ENCODE assay signal across 35 cellular contexts in the genomic region with DNA sequence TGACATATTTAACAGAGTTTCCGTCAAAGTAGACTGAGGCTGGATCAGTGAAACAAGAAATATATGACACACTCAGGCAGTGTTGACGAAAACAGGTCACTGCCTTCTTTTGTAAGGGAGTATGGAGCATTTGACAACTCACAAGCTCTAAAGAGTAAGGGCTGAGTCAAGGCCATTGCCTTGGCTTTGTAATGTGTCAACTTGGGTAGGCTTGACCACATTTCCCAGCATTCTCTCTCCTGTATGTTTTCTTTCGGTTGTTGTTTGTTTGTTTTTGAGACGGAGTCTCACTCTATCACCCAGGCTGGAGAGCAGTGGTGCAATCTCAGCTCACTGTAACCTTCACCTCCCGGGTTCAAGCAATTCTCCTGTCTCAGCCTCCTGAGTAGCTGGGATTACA.
"Had no signal": no experiment of that assay in that cellular context is flagged by ENCODE, and none has a peak within 500 bp of the region (broad histone marks: within the 10 kb centered on the region; RNA-seq: fewer than 3 reads in every experiment).

No MANE protein-coding gene starts in this region.

- H3K36me3 ChIP-seq: adrenal gland, cardiac muscle cell, WERI-Rb-1 had no signal

- DNase-seq: activated CD4-positive, alpha-beta memory T cell treated with anti-CD3 and anti-CD28 coated beads, Interleukin-2, amount 10 ng/mL, durations not matched to agents 7 days and 5 days; activated CD4-positive, alpha-beta T cell treated with anti-CD3 and anti-CD28 coated beads for 1 hour; activated CD4-positive, alpha-beta T cell treated with anti-CD3 and anti-CD28 coated beads for 36 hours; activated CD4-positive, alpha-beta T cell treated with anti-CD3 and anti-CD28 coated beads for 48 hours; activated CD4-positive, alpha-beta T cell treated with anti-CD3 and anti-CD28 coated beads, Interleukin-2, amount 10 ng/mL, durations not matched to agents 7 days and 5 days; activated CD4-positive, alpha-beta T cell treated with anti-CD3 and anti-CD28 coated beads, Interleukin-2, amount 50 U/mL, for 48 hours; activated CD8-positive, alpha-beta memory T cell treated with anti-CD3 and anti-CD28 coated beads for 24 hours; activated CD8-positive, alpha-beta memory T cell treated with anti-CD3 and anti-CD28 coated beads, Interleukin-2, amount 10 ng/mL, durations not matched to agents 7 days and 5 days; activated CD8-positive, alpha-beta memory T cell treated with anti-CD3 and anti-CD28 coated beads, Interleukin-2, amount 50 U/mL, for 48 hours; activated CD8-positive, alpha-beta T cell treated with anti-CD3 and anti-CD28 coated beads, Interleukin-2, amount 10 ng/mL, durations not matched to agents 7 days and 5 days; activated effector memory CD4-positive, alpha-beta T cell treated with anti-CD3 and anti-CD28 coated beads, Interleukin-2, amount 50 U/mL, for 16 hours; activated gamma-delta T cell treated with Interleukin-2 at 50 U/mL for 16 hours; activated naive CD4-positive, alpha-beta T cell treated with anti-CD3 and anti-CD28 coated beads, Interleukin-2, amount 50 U/mL, for 16 hours; activated naive CD8-positive, alpha-beta T cell treated with anti-CD3 and anti-CD28 coated beads for 36 hours; activated T-cell treated with anti-CD3 and anti-CD28 coated beads, Interleukin-2, amount 50 U/mL, for 24 hours; activated T-cell treated with anti-CD3 and anti-CD28 coated beads, Interleukin-2, amount 50 U/mL, for 48 hours; amniotic stem cell; aorta; cerebellar nuclear complex; T-helper 1 cell; T-helper 2 cell; T-helper 9 cell had no signal

- ATAC-seq: activated CD4-positive, alpha-beta T cell treated with anti-CD3 and anti-CD28 coated beads for 36 hours; activated CD4-positive, CD25-positive, alpha-beta regulatory T cell treated with anti-CD3 and anti-CD28 coated beads, Interleukin-2, amount 50 U/mL, for 24 hours; activated CD8-positive, alpha-beta memory T cell treated with anti-CD3 and anti-CD28 coated beads, Interleukin-2, amount 10 ng/mL, durations not matched to agents 7 days and 5 days; activated CD8-positive, alpha-beta T cell treated with anti-CD3 and anti-CD28 coated beads, Interleukin-2, amount 10 ng/mL, durations not matched to agents 7 days and 5 days had no signal

- H3K4me1 ChIP-seq: adrenal gland had no signal

- H3K9me3 Mint-ChIP-seq: activated CD4-positive, alpha-beta memory T cell treated with anti-CD3 and anti-CD28 coated beads, Interleukin-2, amount 10 ng/mL, durations not matched to agents 7 days and 5 days; activated CD4-positive, alpha-beta T cell treated with anti-CD3 and anti-CD28 coated beads, Interleukin-2, amount 10 ng/mL, durations not matched to agents 7 days and 5 days; activated naive CD4-positive, alpha-beta T cell treated with anti-CD3 and anti-CD28 coated beads for 36 hours; activated naive CD4-positive, alpha-beta T cell treated with anti-CD3 and anti-CD28 coated beads, Interleukin-2, amount 50 U/mL, for 72 hours; activated naive CD8-positive, alpha-beta T cell treated with anti-CD3 and anti-CD28 coated beads for 36 hours; activated T-cell treated with anti-CD3 and anti-CD28 coated beads, Interleukin-2, amount 50 U/mL, for 24 hours; brain; central memory CD8-positive, alpha-beta T cell; T-helper 1 cell treated with Interleukin-12 subunit alpha and Interleukin-12 subunit beta and Interleukin-4 antibody, amounts not matched to agents 30 μg/mL and 1 μg/mL, for 36 hours; T-helper 2 cell treated with Interferon-gamma antibody and Interleukin-4, amounts not matched to agents 5 μg/mL and 100 μg/mL, for 36 hours; WTC11 had no signal

- H3K9me3 ChIP-seq: adrenal gland had no signal

- H3K4me1 Mint-ChIP-seq: activated CD4-positive, alpha-beta memory T cell treated with anti-CD3 and anti-CD28 coated beads, Interleukin-2, amount 10 ng/mL, durations not matched to agents 7 days and 5 days; activated CD4-positive, alpha-beta T cell treated with anti-CD3 and anti-CD28 coated beads for 36 hours; activated CD4-positive, alpha-beta T cell treated with anti-CD3 and anti-CD28 coated beads, Interleukin-2, amount 10 ng/mL, durations not matched to agents 7 days and 5 days; activated CD8-positive, alpha-beta memory T cell treated with anti-CD3 and anti-CD28 coated beads, Interleukin-2, amount 10 ng/mL, durations not matched to agents 7 days and 5 days; central memory CD8-positive, alpha-beta T cell; WTC11 had no signal

- H3K4me3 ChIP-seq: adrenal gland, cardiac muscle cell had no signal

- H3K27me3 ChIP-seq: adrenal gland, cardiac muscle cell had no signal

- FAIRE-seq: bronchial epithelial cell, TTC549 had no signal

- H3K27me3 Mint-ChIP-seq: activated CD4-positive, alpha-beta memory T cell treated with anti-CD3 and anti-CD28 coated beads, Interleukin-2, amount 10 ng/mL, durations not matched to agents 7 days and 5 days; activated CD4-positive, alpha-beta T cell treated with anti-CD3 and anti-CD28 coated beads for 36 hours; activated CD4-positive, alpha-beta T cell treated with anti-CD3 and anti-CD28 coated beads, Interleukin-2, amount 10 ng/mL, durations not matched to agents 7 days and 5 days; activated CD8-positive, alpha-beta memory T cell treated with anti-CD3 and anti-CD28 coated beads, Interleukin-2, amount 10 ng/mL, durations not matched to agents 7 days and 5 days; activated naive CD8-positive, alpha-beta T cell treated with anti-CD3 and anti-CD28 coated beads for 36 hours; brain; central memory CD8-positive, alpha-beta T cell had no signal

- H3K27ac Mint-ChIP-seq: activated CD4-positive, alpha-beta memory T cell treated with anti-CD3 and anti-CD28 coated beads, Interleukin-2, amount 10 ng/mL, durations not matched to agents 7 days and 5 days; activated CD4-positive, alpha-beta T cell treated with anti-CD3 and anti-CD28 coated beads for 36 hours; activated CD4-positive, alpha-beta T cell treated with anti-CD3 and anti-CD28 coated beads, Interleukin-2, amount 10 ng/mL, durations not matched to agents 7 days and 5 days; activated CD8-positive, alpha-beta memory T cell treated with anti-CD3 and anti-CD28 coated beads, Interleukin-2, amount 10 ng/mL, durations not matched to agents 7 days and 5 days; activated CD8-positive, alpha-beta T cell treated with anti-CD3 and anti-CD28 coated beads, Interleukin-2, amount 10 ng/mL, durations not matched to agents 7 days and 5 days; activated naive CD4-positive, alpha-beta T cell treated with anti-CD3 and anti-CD28 coated beads for 36 hours; activated naive CD4-positive, alpha-beta T cell treated with anti-CD3 and anti-CD28 coated beads, Interleukin-2, amount 50 U/mL, for 72 hours; activated naive CD8-positive, alpha-beta T cell treated with anti-CD3 and anti-CD28 coated beads for 36 hours; activated T-cell treated with anti-CD3 and anti-CD28 coated beads, Interleukin-2, amount 50 U/mL, for 24 hours; brain; T-helper 1 cell treated with Interleukin-12 subunit alpha and Interleukin-12 subunit beta and Interleukin-4 antibody, amounts not matched to agents 30 μg/mL and 1 μg/mL, for 36 hours; T-helper 2 cell treated with Interferon-gamma antibody and Interleukin-4, amounts not matched to agents 5 μg/mL and 100 μg/mL, for 36 hours; WTC11 had no signal

- H3K36me3 Mint-ChIP-seq: activated CD8-positive, alpha-beta memory T cell treated with anti-CD3 and anti-CD28 coated beads, Interleukin-2, amount 10 ng/mL, durations not matched to agents 7 days and 5 days; activated naive CD4-positive, alpha-beta T cell treated with anti-CD3 and anti-CD28 coated beads, Interleukin-2, amount 50 U/mL, for 72 hours; activated naive CD8-positive, alpha-beta T cell treated with anti-CD3 and anti-CD28 coated beads for 36 hours; brain; WTC11 had no signal

- H3K4me3 Mint-ChIP-seq: activated CD4-positive, alpha-beta memory T cell treated with anti-CD3 and anti-CD28 coated beads, Interleukin-2, amount 10 ng/mL, durations not matched to agents 7 days and 5 days; activated CD4-positive, alpha-beta T cell treated with anti-CD3 and anti-CD28 coated beads for 36 hours; activated CD4-positive, alpha-beta T cell treated with anti-CD3 and anti-CD28 coated beads, Interleukin-2, amount 10 ng/mL, durations not matched to agents 7 days and 5 days; activated CD8-positive, alpha-beta memory T cell treated with anti-CD3 and anti-CD28 coated beads, Interleukin-2, amount 10 ng/mL, durations not matched to agents 7 days and 5 days; activated CD8-positive, alpha-beta T cell treated with anti-CD3 and anti-CD28 coated beads, Interleukin-2, amount 10 ng/mL, durations not matched to agents 7 days and 5 days; activated naive CD4-positive, alpha-beta T cell treated with anti-CD3 and anti-CD28 coated beads for 36 hours; activated naive CD8-positive, alpha-beta T cell treated with anti-CD3 and anti-CD28 coated beads for 36 hours; activated T-cell treated with anti-CD3 and anti-CD28 coated beads, Interleukin-2, amount 50 U/mL, for 24 hours; brain; central memory CD8-positive, alpha-beta T cell; T-helper 1 cell treated with Interleukin-12 subunit alpha and Interleukin-12 subunit beta and Interleukin-4 antibody, amounts not matched to agents 30 μg/mL and 1 μg/mL, for 36 hours; T-helper 2 cell treated with Interferon-gamma antibody and Interleukin-4, amounts not matched to agents 5 μg/mL and 100 μg/mL, for 36 hours; WTC11 had no signal

- H3K27ac ChIP-seq: adrenal gland, cardiac muscle cell, WERI-Rb-1 had no signal
